ENCODE assay signal across 19 cellular contexts in the genomic region with DNA sequence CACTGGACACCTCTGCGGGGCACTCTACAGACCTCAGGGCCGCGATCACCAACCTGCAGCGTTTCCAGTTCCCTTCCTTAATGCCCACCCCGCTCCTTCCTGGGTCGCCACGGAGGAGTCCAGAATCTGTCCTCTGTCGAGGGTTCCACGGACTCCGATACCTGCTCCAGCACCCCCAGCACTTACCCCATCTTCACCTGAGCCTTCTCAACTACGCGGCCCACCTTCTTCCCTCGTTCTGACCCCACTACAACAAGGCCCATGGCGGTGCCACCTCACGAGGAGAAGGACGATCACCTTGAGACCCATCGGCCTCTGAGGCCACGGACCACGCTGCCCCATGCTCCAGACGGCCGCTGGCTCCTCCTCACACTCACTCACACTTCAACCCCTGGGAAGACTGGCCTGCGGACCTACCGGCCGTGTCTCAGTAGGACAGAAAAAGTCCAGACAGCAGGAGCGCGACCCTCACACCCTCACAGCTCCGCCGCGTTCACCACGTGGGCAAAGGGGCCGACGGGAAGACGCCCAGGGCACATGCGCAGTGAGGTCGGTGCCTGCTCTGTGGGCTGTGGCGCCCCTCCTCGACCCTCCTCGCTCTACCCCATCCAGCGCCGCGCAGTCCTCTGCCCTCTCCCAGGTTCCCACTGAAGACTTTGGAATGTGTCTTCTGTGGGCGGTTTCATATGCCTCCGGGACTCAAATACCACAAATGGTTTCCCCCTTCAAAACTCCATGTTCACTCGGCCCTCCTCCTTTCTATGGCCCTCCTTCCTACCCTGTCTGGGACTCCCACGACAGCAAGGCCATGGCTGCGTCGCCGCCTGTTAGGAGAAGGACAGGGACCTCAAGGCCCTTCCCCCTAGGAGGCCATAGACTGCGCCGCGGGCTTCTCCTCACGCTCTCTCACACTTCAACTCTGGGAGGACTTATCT.
"Had no signal": no experiment of that assay in that cellular context is flagged by ENCODE, and none has a peak within 500 bp of the region (broad histone marks: within the 10 kb centered on the region; RNA-seq: fewer than 3 reads in every experiment).

No MANE protein-coding gene starts in this region.

- H3K9me3 Mint-ChIP-seq: activated CD4-positive, alpha-beta T cell treated with anti-CD3 and anti-CD28 coated beads, Interleukin-2, amount 10 ng/mL, durations not matched to agents 7 days and 5 days; activated T-cell treated with anti-CD3 and anti-CD28 coated beads, Interleukin-2, amount 50 U/mL, for 24 hours; activated T-helper 2 cell treated with anti-CD3 and anti-CD28 coated beads, Interferon-gamma antibody, Interleukin-2, Interleukin-4, amounts not matched to agents 10 μg/mL and 5 μg/mL and 100 μg/mL, durations not matched to agents 14 hours and 24 hours and 36 hours had no signal

- H3K4me3 Mint-ChIP-seq: activated CD4-positive, alpha-beta T cell treated with anti-CD3 and anti-CD28 coated beads, Interleukin-2, amount 10 ng/mL, durations not matched to agents 7 days and 5 days; activated CD8-positive, alpha-beta T cell treated with anti-CD3 and anti-CD28 coated beads, Interleukin-2, amount 10 ng/mL, durations not matched to agents 7 days and 5 days; activated T-cell treated with anti-CD3 and anti-CD28 coated beads, Interleukin-2, amount 50 U/mL, for 24 hours; natural killer cell treated with Interleukin-12 subunit alpha and Interleukin-12 subunit beta and Interleukin-15 and Interleukin-18, amount 100 ng/mL, for 72 hours had no signal

- DNase-seq: activated CD4-positive, alpha-beta T cell treated with anti-CD3 and anti-CD28 coated beads, Interleukin-2, amount 10 ng/mL, durations not matched to agents 7 days and 5 days; activated CD8-positive, alpha-beta T cell treated with anti-CD3 and anti-CD28 coated beads, Interleukin-2, amount 10 ng/mL, durations not matched to agents 7 days and 5 days; activated naive CD4-positive, alpha-beta T cell treated with Interleukin-2 at 50 U/mL for 16 hours; activated T-cell treated with anti-CD3 and anti-CD28 coated beads, Interleukin-2, amount 50 U/mL, for 24 hours; cerebellar nuclear complex; effector memory CD4-positive, alpha-beta T cell; stimulated activated CD4-positive, alpha-beta T cell treated with anti-CD3 and anti-CD28 coated beads, Interleukin-4, amount 100 ng/mL, for 1 hour; T-helper 9 cell; tibial artery had no signal

- H3K27ac ChIP-seq: esophagus muscularis mucosa, right atrium auricular region, SK-N-MC, skin epidermis, tibial artery, vagina had no signal

- H3K27ac Mint-ChIP-seq: activated CD4-positive, alpha-beta T cell treated with anti-CD3 and anti-CD28 coated beads, Interleukin-2, amount 10 ng/mL, durations not matched to agents 7 days and 5 days; activated CD8-positive, alpha-beta T cell treated with anti-CD3 and anti-CD28 coated beads, Interleukin-2, amount 10 ng/mL, durations not matched to agents 7 days and 5 days; activated T-cell treated with anti-CD3 and anti-CD28 coated beads, Interleukin-2, amount 50 U/mL, for 24 hours; activated T-helper 2 cell treated with anti-CD3 and anti-CD28 coated beads, Interferon-gamma antibody, Interleukin-2, Interleukin-4, amounts not matched to agents 10 μg/mL and 5 μg/mL and 100 μg/mL, durations not matched to agents 14 hours and 24 hours and 36 hours; natural killer cell treated with Interleukin-12 subunit alpha and Interleukin-12 subunit beta and Interleukin-15 and Interleukin-18, amount 100 ng/mL, for 72 hours; progenitor cell of endocrine pancreas had no signal

- H3K36me3 ChIP-seq: esophagus muscularis mucosa, right atrium auricular region, tibial artery, vagina had no signal

- ATAC-seq: activated CD4-positive, CD25-positive, alpha-beta regulatory T cell treated with anti-CD3 and anti-CD28 coated beads, Interleukin-2, amount 50 U/mL, for 24 hours; activated CD8-positive, alpha-beta T cell treated with anti-CD3 and anti-CD28 coated beads, Interleukin-2, amount 10 ng/mL, durations not matched to agents 7 days and 5 days; natural killer cell treated with Interleukin-12 subunit alpha and Interleukin-12 subunit beta and Interleukin-15 and Interleukin-18, amount 100 ng/mL, for 72 hours had no signal

- H3K4me1 Mint-ChIP-seq: activated CD4-positive, alpha-beta T cell treated with anti-CD3 and anti-CD28 coated beads, Interleukin-2, amount 10 ng/mL, durations not matched to agents 7 days and 5 days had no signal

- H3K27me3 ChIP-seq: esophagus muscularis mucosa, right atrium auricular region, tibial artery, vagina had no signal

- H3K4me3 ChIP-seq: esophagus muscularis mucosa, lung, right atrium auricular region, SK-N-MC, skin epidermis, tibial artery, vagina had no signal

- H3K36me3 Mint-ChIP-seq: natural killer cell treated with Interleukin-12 subunit alpha and Interleukin-12 subunit beta and Interleukin-15 and Interleukin-18, amount 100 ng/mL, for 72 hours had no signal

- H3K4me1 ChIP-seq: right atrium auricular region, tibial artery, vagina had no signal

- H3K9me3 ChIP-seq: esophagus muscularis mucosa, right atrium auricular region, tibial artery, vagina had no signal

- H3K27me3 Mint-ChIP-seq: activated CD4-positive, alpha-beta T cell treated with anti-CD3 and anti-CD28 coated beads, Interleukin-2, amount 10 ng/mL, durations not matched to agents 7 days and 5 days; activated T-cell treated with anti-CD3 and anti-CD28 coated beads, Interleukin-2, amount 50 U/mL, for 24 hours; progenitor cell of endocrine pancreas had no signal
